8 cellular contexts compared by ENCODE assay signal in the genomic region with DNA sequence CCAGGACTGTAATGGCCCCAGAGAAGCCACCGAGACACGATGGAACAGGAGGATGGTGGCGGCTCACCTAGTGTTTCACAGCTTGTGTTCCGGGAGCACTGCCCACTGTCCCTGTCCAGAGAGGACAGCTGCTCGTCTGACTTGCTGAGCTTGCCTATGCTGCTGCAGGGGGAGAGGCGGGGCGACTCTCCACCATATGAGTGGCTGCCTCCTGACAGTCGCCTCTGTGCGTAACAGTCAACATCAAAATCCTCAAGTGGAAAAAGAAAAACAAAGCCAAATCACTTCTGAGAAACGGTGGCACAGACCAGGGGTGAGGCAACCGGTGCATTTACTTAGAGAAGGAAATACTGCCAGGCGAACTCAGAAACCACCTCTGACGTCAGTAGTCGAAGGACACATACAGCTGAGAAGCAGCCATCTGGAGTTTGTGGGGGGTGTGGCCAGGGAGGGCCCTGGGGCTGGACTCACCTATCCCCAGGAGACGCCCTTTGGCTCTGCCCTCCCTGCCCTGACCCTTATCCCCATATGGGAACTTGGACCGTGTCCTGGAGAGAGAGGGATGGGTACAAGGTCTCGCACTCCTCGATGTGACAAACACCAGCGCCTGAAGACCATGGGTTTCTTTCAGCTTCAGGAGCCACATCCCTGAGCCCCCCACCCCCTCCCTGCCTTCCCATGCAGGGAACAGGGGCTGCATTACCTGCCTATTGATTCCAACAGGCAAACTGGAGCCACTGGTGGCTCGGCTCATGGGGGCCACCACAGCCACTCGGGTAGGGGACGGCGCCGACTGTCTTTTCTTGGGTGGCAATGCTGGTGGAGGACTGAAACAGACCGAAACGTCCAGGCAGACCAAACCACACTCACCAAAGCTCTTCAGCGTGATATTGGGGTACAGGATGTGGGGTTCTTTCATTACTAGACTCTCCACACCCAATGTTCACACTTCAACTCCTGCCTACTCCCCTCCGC.
A peak's percentile ranks its signal among the peaks of the same experiment; 100 is the strongest.
DNase-seq lines count a peak whose midpoint lies in the region; ATAC-seq and TF ChIP-seq lines count a peak whose summit lies in the region.

No MANE protein-coding gene starts in this region.

- H3K27ac ChIP-seq in ovary = no peak overlapping the region

- H3K4me3 ChIP-seq in ovary = no peak overlapping the region

- DNase-seq in GF-D8 (lab: John Stamatoyannopoulos, UW) (peak; percentile 17), NCI-H2029 (lab: John Stamatoyannopoulos, UW) (peak; percentile 87), left colon (peak; percentile 91 to 97), putamen (ENCODE audit: low spot score) (no peak), NCI-H526 (lab: John Stamatoyannopoulos, UW) (no peak), ovary (no peak)
- peak; percentile 80 for DNase-seq in activated effector memory CD4-positive, alpha-beta T cell treated with anti-CD3 and anti-CD28 coated beads, Interleukin-2, amount 50 U/mL, for 16 hours
- DNase-seq in stimulated activated naive B cell treated with anti-CD40 and anti-IgM and Interleukin-4, amounts not matched to agents 10 μg/mL and 1 μg/mL and 100 μg/mL, for 72 hours = peak; percentile 69

- ATAC-seq in left colon = peak; percentile 95
- ATAC-seq in stimulated activated naive B cell treated with anti-CD40 and anti-IgM and Interleukin-4, amounts not matched to agents 10 μg/mL and 1 μg/mL and 100 μg/mL, for 72 hours (replicated peaks) = peak; percentile 17 to 33

- TF ChIP-seq CTCF in ovary (IDR thresholded peaks at IDR 0.05) = no peak

- no peaks in the 10 kb centered on the region for H3K4me1 ChIP-seq in ovary (ENCODE audit: insufficient read depth)

- H3K27ac Mint-ChIP-seq in stimulated activated naive B cell treated with anti-CD40 and anti-IgM and Interleukin-4, amounts not matched to agents 10 μg/mL and 1 μg/mL and 100 μg/mL, for 72 hours = peak overlapping the region; percentile 99

- H3K4me1 Mint-ChIP-seq in stimulated activated naive B cell treated with anti-CD40 and anti-IgM and Interleukin-4, amounts not matched to agents 10 μg/mL and 1 μg/mL and 100 μg/mL, for 72 hours = peaks cover 63 to 92% of the 10 kb centered on the region in 2 donors

- no peak for TF ChIP-seq EP300 in ovary (IDR thresholded peaks at IDR 0.05)

- H3K27me3 ChIP-seq in ovary = no peaks in the 10 kb centered on the region

- no peaks in the 10 kb centered on the region for H3K9me3 ChIP-seq in ovary

- no peak for TF ChIP-seq POLR2A in ovary (IDR thresholded peaks at IDR 0.05)

- peak overlapping the region; percentile 79 to 81 for H3K4me3 Mint-ChIP-seq in stimulated activated naive B cell treated with anti-CD40 and anti-IgM and Interleukin-4, amounts not matched to agents 10 μg/mL and 1 μg/mL and 100 μg/mL, for 72 hours

- WGBS in ovary, 3 donors = 89 to 92% (median 90%) methylated on average over 28 of the region's 28 CpGs

- H3K9me3 Mint-ChIP-seq in stimulated activated naive B cell treated with anti-CD40 and anti-IgM and Interleukin-4, amounts not matched to agents 10 μg/mL and 1 μg/mL and 100 μg/mL, for 72 hours = peaks cover 0 to 2% of the 10 kb centered on the region in 2 donors

- H3K27me3 Mint-ChIP-seq in stimulated activated naive B cell treated with anti-CD40 and anti-IgM and Interleukin-4, amounts not matched to agents 10 μg/mL and 1 μg/mL and 100 μg/mL, for 72 hours = no peaks in the 10 kb centered on the region

- peaks cover 62 to 85% of the 10 kb centered on the region in 2 donors for H3K36me3 Mint-ChIP-seq in stimulated activated naive B cell treated with anti-CD40 and anti-IgM and Interleukin-4, amounts not matched to agents 10 μg/mL and 1 μg/mL and 100 μg/mL, for 72 hours

- H3K36me3 ChIP-seq in ovary = no peaks in the 10 kb centered on the region

- intact Hi-C loops in left colon (cut with DNase I, micrococcal nuclease) (no loop called here), ovary (cut with DNase I) (no loop called here)

Comparison
In these comparisons a context has a peak if more than half of its experiments do, and no peak if none do; other contexts are left out.
1. DNase-seq: peak in GF-D8 (single experiment), NCI-H2029 (single experiment), activated effector memory CD4-positive, alpha-beta T cell treated with anti-CD3 and anti-CD28 coated beads, Interleukin-2, amount 50 U/mL, for 16 hours (single experiment), left colon (2 of 2) and stimulated activated naive B cell treated with anti-CD40 and anti-IgM and Interleukin-4, amounts not matched to agents 10 μg/mL and 1 μg/mL and 100 μg/mL, for 72 hours (single experiment); none in putamen (single experiment), NCI-H526 (0 of 2) and ovary (0 of 5).